In genomic region chr1:170929835-170930554, GRCh38 we compare ENCODE assay signal across 8 cellular contexts. TPM values are rescaled to one million over a fixed set of nuclear protein-coding genes. Genes with fewer than 3 reads are reported as not detected.
DNase-seq lines count a peak whose midpoint lies in the region; ATAC-seq and TF ChIP-seq lines count a peak whose summit lies in the region.

No MANE protein-coding gene starts in this region.

- no peaks in the 10 kb centered on the region for H3K4me1 ChIP-seq in body of pancreas
- no peaks in the 10 kb centered on the region for H3K4me1 ChIP-seq in spleen

- H3K27me3 ChIP-seq in body of pancreas (no peaks in the 10 kb centered on the region), spleen (replicated peaks in 1 of 7) (no peaks in the 10 kb centered on the region)

- H3K4me3 ChIP-seq in body of pancreas (no peak overlapping the region), spleen (no peak overlapping the region)

- ATAC-seq in activated CD4-positive, CD25-positive, alpha-beta regulatory T cell treated with anti-CD3 and anti-CD28 coated beads, Interleukin-2, amount 50 U/mL, for 24 hours: peak; percentile 51 to 67
- ATAC-seq in HG03520 (IDR thresholded peaks at IDR 0.05; ENCODE audit: unreplicated experiment) (peak; percentile 81), body of pancreas (peak; percentile 77)

- H3K36me3 ChIP-seq in body of pancreas (replicated peaks in 1 of 2; ENCODE audit: insufficient read depth in 1 of 2, low read depth in 2 of 2): no peaks in the 10 kb centered on the region
- H3K36me3 ChIP-seq in spleen: no peaks in the 10 kb centered on the region

- H3K9me3 ChIP-seq in body of pancreas: no peaks in the 10 kb centered on the region
- H3K9me3 ChIP-seq in spleen: no peaks in the 10 kb centered on the region

- no peak for DNase-seq in activated CD4-positive, CD25-positive, alpha-beta regulatory T cell (lab: John Stamatoyannopoulos, UW)
- DNase-seq in GM20000 (ENCODE audit: low spot score) (peak; percentile 65), NCI-H524 (lab: John Stamatoyannopoulos, UW) (peak; percentile 6 to 65), body of pancreas (peak in 3 of 4 donors; percentile 12 to 25 (median 17)), iPS-NIHi7 (ENCODE audit: extremely low spot score) (peak; percentile 80), spleen (no peak)

- TF ChIP-seq CTCF in GM20000 (IDR thresholded peaks at IDR 0.05; ENCODE audit: extremely low read depth, missing control alignments) (peak; percentile 76), body of pancreas (IDR thresholded peaks at IDR 0.05) (peak; percentile 47 to 66 (median 58)), spleen (IDR thresholded peaks at IDR 0.05 in 8 of 11, conservative IDR thresholded peaks at IDR 0.05 in 3 of 11) (peak in 9 of 11 experiments; percentile 40 to 80 (median 58))

- TF ChIP-seq POLR2A in body of pancreas (IDR thresholded peaks at IDR 0.05) (no peak), spleen (IDR thresholded peaks at IDR 0.05) (no peak)

- H3K27ac ChIP-seq in body of pancreas (no peak overlapping the region), spleen (no peak overlapping the region)

- intact Hi-C loops in body of pancreas (cut with DNase I): no loop called here
- intact Hi-C loops in spleen (cut with DNase I; ENCODE audit: low total_unique reads): loop anchor here (10.0 kb wide), 1 partner anchor 1005 kb away; no protein-coding TSS in a partner anchor

- WGBS in body of pancreas, 2 donors: 11 to 12% methylated on average over 7 of the region's 7 CpGs
- 20 to 27% (median 21%) methylated on average over 7 of the region's 7 CpGs for WGBS in spleen, 5 donors

RNA-seq across cellular contexts. Expression of gene MROH9, which starts 5.3 kb away (rescaled TPM):
- total RNA-seq in body of pancreas (not detected), spleen (not detected)
- not detected for polyA plus RNA-seq in spleen

Comparison
In these comparisons a context has a peak if more than half of its experiments do, and no peak if none do; other contexts are left out.
1. DNase-seq: peak in GM20000 (single experiment), NCI-H524 (2 of 2), body of pancreas (3 of 4) and iPS-NIHi7 (single experiment); none in activated CD4-positive, CD25-positive, alpha-beta regulatory T cell (0 of 4) and spleen (single experiment).
2. Peak in every context shown above with its lines, with median percentiles within 50 percentile points of each other: ATAC-seq and CTCF ChIP-seq.